30 cellular contexts compared by ENCODE assay signal in genomic region chr12:10397311-10397710, GRCh38. TPM values are rescaled to one million over a fixed set of nuclear protein-coding genes. Genes with fewer than 3 reads are reported as not detected.
DNase-seq lines count a peak whose midpoint lies in the region; ATAC-seq and TF ChIP-seq lines count a peak whose summit lies in the region.
"Had no signal": no experiment of that assay in that cellular context is flagged by ENCODE, and none has a peak within 500 bp of the region (broad histone marks: within the 10 kb centered on the region; RNA-seq: fewer than 3 reads in every experiment).

No MANE protein-coding gene starts in this region.

- H3K4me3 Mint-ChIP-seq in activated CD8-positive, alpha-beta memory T cell treated with anti-CD3 and anti-CD28 coated beads, Interleukin-2, amount 10 ng/mL, durations not matched to agents 7 days and 5 days, result peak overlapping the region; percentile 76
- H3K4me3 Mint-ChIP-seq in central memory CD8-positive, alpha-beta T cell, result peak overlapping the region; percentile 50
- H3K4me3 Mint-ChIP-seq in endothelial cell (ENCODE audit: unreplicated experiment), result no peak overlapping the region
- H3K4me3 Mint-ChIP-seq: activated T-helper 17 cell treated with anti-CD3 and anti-CD28 coated beads, Interleukin-2, amount 50 U/mL, for 72 hours; IgD-negative memory B cell; neural crest cell; T-helper 17 cell; WTC11 had no signal

- no peaks in the 10 kb centered on the region for H3K9me3 Mint-ChIP-seq in activated CD8-positive, alpha-beta memory T cell treated with anti-CD3 and anti-CD28 coated beads, Interleukin-2, amount 10 ng/mL, durations not matched to agents 7 days and 5 days (ENCODE audit: low read depth)
- no peaks in the 10 kb centered on the region for H3K9me3 Mint-ChIP-seq in central memory CD8-positive, alpha-beta T cell
- H3K9me3 Mint-ChIP-seq in endothelial cell (ENCODE audit: unreplicated experiment), result no peaks in the 10 kb centered on the region
- H3K9me3 Mint-ChIP-seq: activated T-helper 17 cell treated with anti-CD3 and anti-CD28 coated beads, Interleukin-2, amount 50 U/mL, for 72 hours; neural crest cell; WTC11 had no signal

- H3K27me3 Mint-ChIP-seq in activated CD8-positive, alpha-beta memory T cell treated with anti-CD3 and anti-CD28 coated beads, Interleukin-2, amount 10 ng/mL, durations not matched to agents 7 days and 5 days, result no peaks in the 10 kb centered on the region
- H3K27me3 Mint-ChIP-seq in central memory CD8-positive, alpha-beta T cell, result no peaks in the 10 kb centered on the region
- H3K27me3 Mint-ChIP-seq in endothelial cell (ENCODE audit: unreplicated experiment), result no peaks in the 10 kb centered on the region

- TF ChIP-seq CTCF in endothelial cell (IDR thresholded peaks at IDR 0.05; ENCODE audit: unreplicated experiment), result no peak

- peaks cover 76% of the 10 kb centered on the region for H3K4me1 Mint-ChIP-seq in activated CD8-positive, alpha-beta memory T cell treated with anti-CD3 and anti-CD28 coated beads, Interleukin-2, amount 10 ng/mL, durations not matched to agents 7 days and 5 days
- H3K4me1 Mint-ChIP-seq in central memory CD8-positive, alpha-beta T cell, result peaks cover 68% of the 10 kb centered on the region
- no peaks in the 10 kb centered on the region for H3K4me1 Mint-ChIP-seq in endothelial cell (ENCODE audit: unreplicated experiment)
- H3K4me1 Mint-ChIP-seq: activated T-helper 17 cell treated with anti-CD3 and anti-CD28 coated beads, Interleukin-2, amount 50 U/mL, for 72 hours had no signal

- CTCF ChIA-PET in activated CD8-positive, alpha-beta memory T cell treated with anti-CD3 and anti-CD28 coated beads, Interleukin-2, amount 10 ng/mL, durations not matched to agents 7 days and 5 days (lab: Charles Lee), result interaction anchor here (0.6 to 2.6 kb wide), 4 partner anchors 12 to 157 kb away, joined by 3 to 8 read pairs (median 5); no protein-coding TSS in a partner anchor

- peaks cover 42% of the 10 kb centered on the region for H3K36me3 Mint-ChIP-seq in activated CD8-positive, alpha-beta memory T cell treated with anti-CD3 and anti-CD28 coated beads, Interleukin-2, amount 10 ng/mL, durations not matched to agents 7 days and 5 days
- H3K36me3 Mint-ChIP-seq in central memory CD8-positive, alpha-beta T cell (ENCODE audit: insufficient read depth), result peaks cover 40% of the 10 kb centered on the region
- no peaks in the 10 kb centered on the region for H3K36me3 Mint-ChIP-seq in endothelial cell (ENCODE audit: low read depth, unreplicated experiment)
- H3K36me3 Mint-ChIP-seq: WTC11 had no signal

- peak overlapping the region; percentile 94 for H3K27ac Mint-ChIP-seq in activated CD8-positive, alpha-beta memory T cell treated with anti-CD3 and anti-CD28 coated beads, Interleukin-2, amount 10 ng/mL, durations not matched to agents 7 days and 5 days
- H3K27ac Mint-ChIP-seq in central memory CD8-positive, alpha-beta T cell (ENCODE audit: low read depth), result peak overlapping the region; percentile 99
- no peak overlapping the region for H3K27ac Mint-ChIP-seq in endothelial cell (ENCODE audit: unreplicated experiment)
- H3K27ac Mint-ChIP-seq: activated T-helper 17 cell treated with anti-CD3 and anti-CD28 coated beads, Interleukin-2, amount 50 U/mL, for 72 hours; IgD-negative memory B cell; T-helper 17 cell; WTC11 had no signal

- ATAC-seq in activated CD8-positive, alpha-beta memory T cell treated with anti-CD3 and anti-CD28 coated beads, Interleukin-2, amount 10 ng/mL, durations not matched to agents 7 days and 5 days, result peak; percentile 21
- ATAC-seq in central memory CD8-positive, alpha-beta T cell (replicated peaks; ENCODE audit: extremely low read depth, poor library complexity, severe bottlenecking), result peak; percentile 5
- ATAC-seq in stimulated activated naive CD8-positive, alpha-beta T cell treated with anti-CD3 and anti-CD28 coated beads, Interleukin-15, Interleukin-2, amounts not matched to agents 100 U/mL and 50 U/mL, for 24 hours, result peak; percentile 66
- ATAC-seq: activated T-helper 17 cell treated with anti-CD3 and anti-CD28 coated beads, Interleukin-2, amount 50 U/mL, for 72 hours; GM12878; T-helper 17 cell; WTC11 had no signal

- DNase-seq in activated CD8-positive, alpha-beta memory T cell treated with anti-CD3 and anti-CD28 coated beads, Interleukin-2, amount 10 ng/mL, durations not matched to agents 7 days and 5 days, result peak; percentile 81
- DNase-seq in activated CD8-positive, alpha-beta memory T cell treated with anti-CD3 and anti-CD28 coated beads for 24 hours, result no peak
- DNase-seq in NCI-H2029 treated with DMSO at 0.1 percent for 48 hours (lab: John Stamatoyannopoulos, UW) (peak; percentile 20), NCI-H2171 treated with DMSO at 0.1 percent for 48 hours (lab: John Stamatoyannopoulos, UW) (no peak), endothelial cell (ENCODE audit: low spot score) (no peak), AG08396 (ENCODE audit: low spot score) (no peak)
- no peak for DNase-seq in central memory CD8-positive, alpha-beta T cell (ENCODE audit: low spot score in 2 of 2)
- peak; percentile 42 for DNase-seq in stimulated activated naive CD8-positive, alpha-beta T cell treated with anti-CD3 and anti-CD28 coated beads, Interleukin-15, Interleukin-2, amounts not matched to agents 100 U/mL and 50 U/mL, for 24 hours
- DNase-seq: 8988T; activated CD4-positive, alpha-beta T cell treated with anti-CD3 and anti-CD28 coated beads, Interleukin-2, amount 50 U/mL, for 48 hours; NCI-H1048; NCI-H2107; NCI-H526; OCI-M1; SIG-M5; small intestine; stimulated activated CD4-positive, alpha-beta T cell treated with anti-CD3 and anti-CD28 coated beads, Interleukin-4, amount 100 ng/mL, for 24 hours; T-helper 17 cell had no signal

RNA-seq across cellular contexts. Expression of gene KLRK1, which starts 7.5 kb away (rescaled TPM):
- total RNA-seq in activated CD8-positive, alpha-beta memory T cell treated with anti-CD3 and anti-CD28 coated beads, Interleukin-2, amount 10 ng/mL, durations not matched to agents 7 days and 5 days, result 100 to 1,000 TPM; 135 to 195 TPM
- total RNA-seq in endothelial cell (ENCODE audit: unreplicated experiment), result not detected
- total RNA-seq: bronchial epithelial cell, dermis microvascular lymphatic vessel endothelial cell, epithelial cell of proximal tubule, neural crest cell, pulmonary artery endothelial cell had no signal

RNA-seq across cellular contexts. Expression of gene KLRC4, which starts 12.2 kb away (rescaled TPM):
- 10 to 100 TPM; 29.2 to 33.7 TPM for total RNA-seq in activated CD8-positive, alpha-beta memory T cell treated with anti-CD3 and anti-CD28 coated beads, Interleukin-2, amount 10 ng/mL, durations not matched to agents 7 days and 5 days
- total RNA-seq in endothelial cell (ENCODE audit: unreplicated experiment), result not detected
- total RNA-seq: activated T-helper 17 cell treated with anti-CD3 and anti-CD28 coated beads, Interleukin-2, amount 50 U/mL, for 72 hours; bronchial epithelial cell; dermis microvascular lymphatic vessel endothelial cell; epithelial cell of proximal tubule; frontal cortex; GM12878; mesenteric fat pad; neural crest cell; pulmonary artery endothelial cell; T-helper 17 cell; WTC11 had no signal

RNA-seq across cellular contexts. Expression of gene KLRC3, which starts 23.1 kb away (rescaled TPM):
- total RNA-seq in activated CD8-positive, alpha-beta memory T cell treated with anti-CD3 and anti-CD28 coated beads, Interleukin-2, amount 10 ng/mL, durations not matched to agents 7 days and 5 days, result 1 to 10 TPM; 6.2 to 9.9 TPM
- total RNA-seq in endothelial cell (ENCODE audit: unreplicated experiment), result not detected
- total RNA-seq: activated T-helper 17 cell treated with anti-CD3 and anti-CD28 coated beads, Interleukin-2, amount 50 U/mL, for 72 hours; bronchial epithelial cell; dermis microvascular lymphatic vessel endothelial cell; epithelial cell of proximal tubule; mesenteric fat pad; neural crest cell; pulmonary artery endothelial cell; subcutaneous adipose tissue; T-helper 17 cell; WTC11 had no signal

RNA-seq across cellular contexts. Expression of gene KLRC2, which starts 38.5 kb away (rescaled TPM):
- total RNA-seq in activated CD8-positive, alpha-beta memory T cell treated with anti-CD3 and anti-CD28 coated beads, Interleukin-2, amount 10 ng/mL, durations not matched to agents 7 days and 5 days, result 10 to 100 TPM in 1 of 2 experiments, 1 to 10 TPM in 1; 6.8 to 23.4 TPM
- not detected for total RNA-seq in endothelial cell (ENCODE audit: unreplicated experiment)
- total RNA-seq: activated T-helper 17 cell treated with anti-CD3 and anti-CD28 coated beads, Interleukin-2, amount 50 U/mL, for 72 hours; bronchial epithelial cell; dermis microvascular lymphatic vessel endothelial cell; epithelial cell of proximal tubule; mesenteric fat pad; neural crest cell; pulmonary artery endothelial cell; T-helper 17 cell; WTC11 had no signal

RNA-seq across cellular contexts. Expression of gene KLRC1, which starts 55.9 kb away (rescaled TPM):
- 10 to 100 TPM; 15.9 to 17.8 TPM for total RNA-seq in activated CD8-positive, alpha-beta memory T cell treated with anti-CD3 and anti-CD28 coated beads, Interleukin-2, amount 10 ng/mL, durations not matched to agents 7 days and 5 days
- not detected for total RNA-seq in endothelial cell (ENCODE audit: unreplicated experiment)
- total RNA-seq: bronchial epithelial cell, dermis microvascular lymphatic vessel endothelial cell, epithelial cell of proximal tubule, frontal cortex, neural crest cell, pulmonary artery endothelial cell, T-helper 17 cell, WTC11 had no signal

Comparison
In these comparisons a context has a peak if more than half of its experiments do, and no peak if none do; other contexts are left out.
1. DNase-seq: peak in activated CD8-positive, alpha-beta memory T cell treated with anti-CD3 and anti-CD28 coated beads, Interleukin-2, amount 10 ng/mL, durations not matched to agents 7 days and 5 days (single experiment), NCI-H2029 treated with DMSO at 0.1 percent for 48 hours (single experiment) and stimulated activated naive CD8-positive, alpha-beta T cell treated with anti-CD3 and anti-CD28 coated beads, Interleukin-15, Interleukin-2, amounts not matched to agents 100 U/mL and 50 U/mL, for 24 hours (single experiment); none in activated CD8-positive, alpha-beta memory T cell treated with anti-CD3 and anti-CD28 coated beads for 24 hours (single experiment), central memory CD8-positive, alpha-beta T cell (0 of 2), NCI-H2171 treated with DMSO at 0.1 percent for 48 hours (single experiment), endothelial cell (single experiment) and AG08396 (single experiment).
2. ATAC-seq: peak in every context shown above with its lines; median percentile 66 in stimulated activated naive CD8-positive, alpha-beta T cell treated with anti-CD3 and anti-CD28 coated beads, Interleukin-15, Interleukin-2, amounts not matched to agents 100 U/mL and 50 U/mL, for 24 hours; 21 in activated CD8-positive, alpha-beta memory T cell treated with anti-CD3 and anti-CD28 coated beads, Interleukin-2, amount 10 ng/mL, durations not matched to agents 7 days and 5 days; 5 in central memory CD8-positive, alpha-beta T cell.
3. RNA of gene KLRK1, which starts 7.5 kb away (total RNA-seq): 135 to 195 TPM in activated CD8-positive, alpha-beta memory T cell treated with anti-CD3 and anti-CD28 coated beads, Interleukin-2, amount 10 ng/mL, durations not matched to agents 7 days and 5 days; not detected in endothelial cell (single experiment); every median in the first group is over 100 times any median in the second.
4. RNA of gene KLRC4, which starts 12.2 kb away (total RNA-seq): 29.2 to 33.7 TPM in activated CD8-positive, alpha-beta memory T cell treated with anti-CD3 and anti-CD28 coated beads, Interleukin-2, amount 10 ng/mL, durations not matched to agents 7 days and 5 days; not detected in endothelial cell (single experiment); every median in the first group is over 10 times any median in the second.